ENCODE assay signal across 21 cellular contexts in the genomic region with DNA sequence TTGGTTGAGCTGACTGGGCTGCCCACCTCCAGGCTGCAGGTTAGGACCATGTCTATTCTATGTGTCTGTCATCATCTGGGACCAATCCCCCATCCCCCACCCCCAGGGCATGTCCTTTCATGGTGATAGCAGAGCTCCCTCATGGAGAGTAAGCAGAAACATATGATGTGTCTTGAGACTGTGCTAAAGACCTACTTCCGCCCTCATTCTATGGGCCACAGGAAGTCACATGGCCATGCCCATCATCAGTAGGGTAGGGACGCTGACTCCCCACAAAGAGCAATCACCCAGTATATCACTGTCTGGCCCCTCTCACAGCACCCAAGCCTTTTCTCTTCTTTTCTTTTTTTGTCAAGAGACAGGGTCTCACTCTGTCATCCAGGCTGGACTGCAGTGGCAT.
A peak's percentile ranks its signal among the peaks of the same experiment; 100 is the strongest.
DNase-seq lines count a peak whose midpoint lies in the region; ATAC-seq and TF ChIP-seq lines count a peak whose summit lies in the region.
"Had no signal": no experiment of that assay in that cellular context is flagged by ENCODE, and none has a peak within 500 bp of the region (broad histone marks: within the 10 kb centered on the region; RNA-seq: fewer than 3 reads in every experiment).

No MANE protein-coding gene starts in this region.

- no peak overlapping the region for H3K27ac Mint-ChIP-seq in stimulated activated naive CD8-positive, alpha-beta T cell treated with anti-CD3 and anti-CD28 coated beads, Interleukin-15, amount 100 ng/mL, for 72 hours
- H3K27ac Mint-ChIP-seq in nephron progenitor cell (peak overlapping the region; percentile 94), mesothelial cell of epicardium (no peak overlapping the region)
- H3K27ac Mint-ChIP-seq: B cell, GM23338, H9 had no signal

- no peaks in the 10 kb centered on the region for H3K27me3 ChIP-seq in mesendoderm (ENCODE audit: insufficient read depth, low read length, poor library complexity)
- H3K27me3 ChIP-seq: BLaER1 had no signal

- ATAC-seq in stimulated activated naive CD8-positive, alpha-beta T cell treated with anti-CD3 and anti-CD28 coated beads, Interleukin-15, Interleukin-2, amounts not matched to agents 100 U/mL and 50 U/mL, for 24 hours: peak; percentile 9
- ATAC-seq in stimulated activated naive CD8-positive, alpha-beta T cell treated with anti-CD3 and anti-CD28 coated beads, Interleukin-15, amount 100 ng/mL, for 72 hours: no peak
- ATAC-seq: GM12878, GM23338, HCT116 had no signal

- no peak overlapping the region for H3K9ac ChIP-seq in mesendoderm (ENCODE audit: low read length)
- H3K9ac ChIP-seq: BLaER1 had no signal

- WGBS in mesendoderm (ENCODE audit: extremely low coverage, insufficient coverage, low lambda C conversion rate): no CpG with 5 or more reads among the region's 2 CpGs

- no peaks in the 10 kb centered on the region for H3K36me3 ChIP-seq in mesendoderm (ENCODE audit: control insufficient read depth, insufficient read depth, low read length)
- H3K36me3 ChIP-seq: BLaER1 had no signal

- DNase-seq in stimulated activated naive CD8-positive, alpha-beta T cell treated with anti-CD3 and anti-CD28 coated beads, Interleukin-15, Interleukin-2, amounts not matched to agents 100 U/mL and 50 U/mL, for 24 hours: no peak
- no peak for DNase-seq in stimulated activated naive CD8-positive, alpha-beta T cell treated with anti-CD3 and anti-CD28 coated beads, Interleukin-15, amount 100 ng/mL, for 72 hours
- DNase-seq in mesendoderm: no peak
- DNase-seq in nephron progenitor cell: no peak
- DNase-seq in ureter (ENCODE audit: low spot score): no peak
- DNase-seq in stimulated activated CD4-positive, alpha-beta T cell treated with anti-CD3 and anti-CD28 coated beads, Interleukin-2, amount 100 ng/mL, for 48 hours: no peak
- DNase-seq in mesothelial cell of epicardium (ENCODE audit: low spot score in 2 of 2, unreplicated experiment in 2 of 2): no peak
- DNase-seq: CD4-positive, CD25-positive, alpha-beta regulatory T cell; CD8-positive, alpha-beta memory T cell; DMS 273 treated with DMSO at 0.1 percent for 48 hours; DMS79; EL; GDM1; H9 had no signal

- H3K4me3 Mint-ChIP-seq in stimulated activated naive CD8-positive, alpha-beta T cell treated with anti-CD3 and anti-CD28 coated beads, Interleukin-15, amount 100 ng/mL, for 72 hours: no peak overlapping the region
- no peak overlapping the region for H3K4me3 Mint-ChIP-seq in nephron progenitor cell
- H3K4me3 Mint-ChIP-seq in mesothelial cell of epicardium: no peak overlapping the region
- H3K4me3 Mint-ChIP-seq: B cell; CD4-positive, CD25-positive, alpha-beta regulatory T cell; CD8-positive, alpha-beta memory T cell; GM23338 had no signal

- peaks cover 6% of the 10 kb centered on the region for H3K4me1 ChIP-seq in mesendoderm (ENCODE audit: control insufficient read depth, low read depth, low read length)

- H2BK15ac ChIP-seq in mesendoderm (replicated peaks; ENCODE audit: low read depth): no peak overlapping the region

- no peak overlapping the region for H3K27ac ChIP-seq in mesendoderm (ENCODE audit: low read depth, low read length)
- H3K27ac ChIP-seq: 22Rv1, BLaER1, C4-2B had no signal

- no peak overlapping the region for H3K4me3 ChIP-seq in mesendoderm (ENCODE audit: low read length)
- H3K4me3 ChIP-seq: BLaER1, GM12878, GM23338 had no signal

- H3K36me3 Mint-ChIP-seq in nephron progenitor cell (ENCODE audit: low read depth): no peaks in the 10 kb centered on the region
- H3K36me3 Mint-ChIP-seq in mesothelial cell of epicardium: no peaks in the 10 kb centered on the region
- H3K36me3 Mint-ChIP-seq: CD4-positive, CD25-positive, alpha-beta regulatory T cell; CD8-positive, alpha-beta memory T cell had no signal

- no peaks in the 10 kb centered on the region for H3K79me1 ChIP-seq in mesendoderm (ENCODE audit: low read length)

- peaks cover 35% of the 10 kb centered on the region for H3K27me3 Mint-ChIP-seq in stimulated activated naive CD8-positive, alpha-beta T cell treated with anti-CD3 and anti-CD28 coated beads, Interleukin-15, amount 100 ng/mL, for 72 hours
- H3K27me3 Mint-ChIP-seq in nephron progenitor cell (ENCODE audit: low read depth, poor library complexity): peaks cover 31% of the 10 kb centered on the region
- H3K27me3 Mint-ChIP-seq in mesothelial cell of epicardium (ENCODE audit: low read depth): peaks cover 55% of the 10 kb centered on the region

- no peak overlapping the region for H3K4ac ChIP-seq in mesendoderm (ENCODE audit: low read depth, low read length)

- no peaks in the 10 kb centered on the region for H3K4me1 Mint-ChIP-seq in stimulated activated naive CD8-positive, alpha-beta T cell treated with anti-CD3 and anti-CD28 coated beads, Interleukin-15, amount 100 ng/mL, for 72 hours
- peaks cover 13% of the 10 kb centered on the region for H3K4me1 Mint-ChIP-seq in nephron progenitor cell
- no peaks in the 10 kb centered on the region for H3K4me1 Mint-ChIP-seq in mesothelial cell of epicardium
- H3K4me1 Mint-ChIP-seq: B cell had no signal

- H4K5ac ChIP-seq in mesendoderm (ENCODE audit: low read length): no peak overlapping the region

- H3K18ac ChIP-seq in mesendoderm (ENCODE audit: low read length): no peak overlapping the region

- H3K56ac ChIP-seq in mesendoderm (ENCODE audit: low read length): peak overlapping the region; percentile 9

- no peak overlapping the region for H3K4me2 ChIP-seq in mesendoderm (ENCODE audit: low read length)
- H3K4me2 ChIP-seq: BLaER1, GM23338 had no signal

- H2AK5ac ChIP-seq in mesendoderm (ENCODE audit: low read length): no peak overlapping the region

- no peak overlapping the region for H2BK5ac ChIP-seq in mesendoderm (ENCODE audit: low read length)

- H3K9me3 Mint-ChIP-seq in stimulated activated naive CD8-positive, alpha-beta T cell treated with anti-CD3 and anti-CD28 coated beads, Interleukin-15, amount 100 ng/mL, for 72 hours: peaks cover 0 to 10% of the 10 kb centered on the region in 2 donors
- peaks cover 12% of the 10 kb centered on the region for H3K9me3 Mint-ChIP-seq in nephron progenitor cell
- peaks cover 5% of the 10 kb centered on the region for H3K9me3 Mint-ChIP-seq in mesothelial cell of epicardium
- H3K9me3 Mint-ChIP-seq: CD8-positive, alpha-beta memory T cell had no signal

- TF ChIP-seq CTCF in nephron progenitor cell (IDR thresholded peaks at IDR 0.05): no peak
- TF ChIP-seq CTCF in mesothelial cell of epicardium (IDR thresholded peaks at IDR 0.05; ENCODE audit: unreplicated experiment): no peak

- H2BK120ac ChIP-seq in mesendoderm (ENCODE audit: low read depth, low read length): no peak overlapping the region

- no peak overlapping the region for H3K23ac ChIP-seq in mesendoderm (ENCODE audit: low read length)

- no peaks in the 10 kb centered on the region for H3K79me2 ChIP-seq in mesendoderm (ENCODE audit: control insufficient read depth, insufficient read depth, low read length)

- H4K8ac ChIP-seq in mesendoderm (ENCODE audit: low read depth, low read length): no peak overlapping the region
